Comparison of ENCODE assay signal across 8 cellular contexts in genomic region chr4:128285085-128286023, GRCh38. TPM values are rescaled to one million over a fixed set of nuclear protein-coding genes. Genes with fewer than 3 reads are reported as not detected.
DNase-seq lines count a peak whose midpoint lies in the region; ATAC-seq, FAIRE-seq and TF ChIP-seq lines count a peak whose summit lies in the region.

No MANE protein-coding gene starts in this region.

- peaks cover 31% of the 10 kb centered on the region for H4K20me1 ChIP-seq in OCI-LY3 (ENCODE audit: insufficient read depth, low read length)

- H3K4me3 ChIP-seq in OCI-LY3 (ENCODE audit: low read length) = peak overlapping the region; percentile 87
- H3K4me3 ChIP-seq in esophagus (ENCODE audit: low read depth in 1 of 2, low read length in 2 of 2) = peak overlapping the region in 1 of 2 donors; percentile 17
- H3K4me3 ChIP-seq in psoas muscle = peak overlapping the region; percentile 87

- peak; percentile 42 for DNase-seq in GM04503 (ENCODE audit: low read depth)
- DNase-seq in psoas muscle = no peak
- no peak for DNase-seq in SKM-1 (lab: John Stamatoyannopoulos, UW; ENCODE audit: unreplicated experiment)
- no peak for DNase-seq in frontal cortex (ENCODE audit: low spot score in 2 of 2)
- DNase-seq in sciatic nerve (ENCODE audit: low spot score) = no peak
- DNase-seq in effector CD8-positive, alpha-beta T cell (lab: John Stamatoyannopoulos, UW) = no peak

- H3K27me3 ChIP-seq in OCI-LY3 (ENCODE audit: low read depth, low read length) (no peaks in the 10 kb centered on the region), esophagus (ENCODE audit: control insufficient read depth in 1 of 2, insufficient read depth in 2 of 2, low read length in 2 of 2) (no peaks in the 10 kb centered on the region), psoas muscle (ENCODE audit: insufficient read depth in 3 of 3, low read length in 2 of 3) (no peaks in the 10 kb centered on the region)

- peaks cover 15% of the 10 kb centered on the region for H3K4me1 ChIP-seq in OCI-LY3 (ENCODE audit: low read length)
- no peaks in the 10 kb centered on the region for H3K4me1 ChIP-seq in esophagus (ENCODE audit: control insufficient read depth in 2 of 2, insufficient read depth in 2 of 2, low read length in 1 of 2)
- H3K4me1 ChIP-seq in psoas muscle = peaks cover 43% of the 10 kb centered on the region

- H3K27ac ChIP-seq in OCI-LY3 (ENCODE audit: low read length) (no peak overlapping the region), esophagus (ENCODE audit: low read depth in 2 of 2, low read length in 1 of 2) (peak overlapping the region; percentile 5 to 34), psoas muscle (peak overlapping the region; percentile 95)

- TF ChIP-seq CTCF in OCI-LY3 (IDR thresholded peaks at IDR 0.05; ENCODE audit: low read depth, low read length) = no peak
- TF ChIP-seq CTCF in psoas muscle (IDR thresholded peaks at IDR 0.05) = no peak

- peak overlapping the region; percentile 76; the same call in 1 of the 2 replicates for H3K9ac ChIP-seq in OCI-LY3 (ENCODE audit: low read length)

- H3K36me3 ChIP-seq in OCI-LY3 (replicated peaks; ENCODE audit: low read depth, low read length) = peaks cover 24% of the 10 kb centered on the region
- H3K36me3 ChIP-seq in esophagus (ENCODE audit: control insufficient read depth in 2 of 2, insufficient read depth in 2 of 2, low read length in 1 of 2) = no peaks in the 10 kb centered on the region
- H3K36me3 ChIP-seq in psoas muscle (ENCODE audit: insufficient read depth in 1 of 2, low read depth in 1 of 2) = no peaks in the 10 kb centered on the region

- ATAC-seq in psoas muscle (no peak), sciatic nerve (no peak)

- H2AFZ ChIP-seq in OCI-LY3 (ENCODE audit: low read depth, low read length) = no peak overlapping the region

- WGBS in esophagus, 2 donors = 60 to 63% methylated on average over 18 of the region's 18 CpGs
- WGBS in psoas muscle, 3 donors = 65 to 66% (median 66%) methylated on average over 18 of the region's 18 CpGs

- H3K9me3 ChIP-seq in OCI-LY3 (ENCODE audit: insufficient read depth, low read length) (no peaks in the 10 kb centered on the region), esophagus (ENCODE audit: control insufficient read depth in 2 of 2, insufficient read depth in 1 of 2, low read depth in 1 of 2, low read length in 1 of 2) (no peaks in the 10 kb centered on the region), psoas muscle (no peaks in the 10 kb centered on the region)

- intact Hi-C loops in psoas muscle (cut with DNase I) (loop anchor here in 1 of 2 donors (5.0 to 10.0 kb wide), 4 partner anchors 107 to 807 kb away; partner anchors contain the start of gene SCLT1), sciatic nerve (cut with DNase I) (no loop called here)

- peak overlapping the region; percentile 89 for H3K4me2 ChIP-seq in OCI-LY3 (ENCODE audit: low read length)

- no peak for FAIRE-seq in frontal cortex (lab: Jason Lieb, UNC)

- H3K79me2 ChIP-seq in OCI-LY3 (ENCODE audit: low read length) = peaks cover 82% of the 10 kb centered on the region

RNA-seq across cellular contexts. Expression of gene PGRMC2, which starts 2.3 kb away (rescaled TPM):
- 10 to 100 TPM; 23.2 to 29.0 TPM for polyA plus RNA-seq in esophagus
- total RNA-seq in psoas muscle = 10 to 100 TPM; 27.7 to 43.2 (median 34.8) TPM
- polyA plus RNA-seq in psoas muscle = 10 to 100 TPM; 21.9 to 42.9 (median 25.7) TPM
- 28.1 TPM for total RNA-seq in frontal cortex
- total RNA-seq in sciatic nerve = 53.9 TPM
